ENCODE assay signal across 8 cellular contexts in the genomic region with DNA sequence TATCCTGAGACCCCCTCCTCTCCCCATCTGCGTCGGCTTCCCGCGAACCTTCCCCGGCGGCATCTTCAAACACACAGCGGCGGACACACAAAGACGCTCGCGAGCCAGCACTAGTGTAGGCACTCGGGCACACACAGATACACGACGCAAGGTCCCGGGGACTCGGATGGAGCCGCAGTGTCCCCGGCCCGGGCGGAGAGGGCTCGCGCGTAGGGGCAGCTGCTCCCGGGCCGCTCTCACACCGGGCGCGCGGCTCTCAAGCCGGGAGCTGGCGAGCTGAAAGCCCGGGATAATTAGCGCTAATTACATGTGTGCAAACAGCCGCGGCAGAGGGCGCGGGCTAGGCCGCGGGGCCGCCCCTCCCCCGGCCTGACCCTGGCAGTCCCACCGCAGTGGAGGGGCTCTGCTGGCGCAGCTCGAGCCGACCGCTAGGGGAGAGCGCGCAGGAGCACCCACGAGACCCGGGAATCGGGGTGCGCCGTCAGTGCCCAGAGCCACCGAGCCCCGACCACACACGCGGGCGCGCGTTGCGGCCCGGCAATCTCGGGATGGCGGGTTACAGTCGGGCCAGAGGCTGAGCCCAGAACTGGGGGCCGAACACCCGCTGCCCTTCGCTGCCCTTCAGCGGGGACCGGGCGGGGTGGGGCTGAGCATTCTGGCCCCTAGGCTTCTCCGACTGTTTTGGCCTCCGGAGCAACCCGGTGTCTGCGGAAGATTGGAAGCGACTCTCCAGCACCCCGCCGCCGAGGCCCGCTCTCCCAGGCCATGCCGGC.
DNase-seq lines count a peak whose midpoint lies in the region; ATAC-seq and TF ChIP-seq lines count a peak whose summit lies in the region.

No MANE protein-coding gene starts in this region.

- intact Hi-C loops in body of pancreas (cut with DNase I) = loop anchor here (5.0 to 10.0 kb wide), 2 partner anchors 175 to 277 kb away; no protein-coding TSS in a partner anchor
- intact Hi-C loops in stomach (cut with DNase I; ENCODE audit: low total_unique reads) = loop anchor here (5.0 to 10.0 kb wide), 3 partner anchors 175 to 525 kb away; no protein-coding TSS in a partner anchor

- no peak overlapping the region for H3K27ac ChIP-seq in body of pancreas
- no peak overlapping the region for H3K27ac ChIP-seq in stomach

- peak; percentile 43 for ATAC-seq in body of pancreas
- no peak for ATAC-seq in GM18511 (IDR thresholded peaks at IDR 0.05; ENCODE audit: unreplicated experiment)

- TF ChIP-seq CTCF in body of pancreas (IDR thresholded peaks at IDR 0.05) = peak in 5 of 7 experiments; percentile 9 to 35 (median 30)
- TF ChIP-seq CTCF in stomach (IDR thresholded peaks at IDR 0.05) = peak in 1 of 7 experiments; percentile 26

- peak; percentile 85 for DNase-seq in ELF-1 (ENCODE audit: low read depth, low spot score)
- peak; percentile 71 for DNase-seq in NCI-H1417 treated with DMSO at 0.1 percent for 48 hours (lab: John Stamatoyannopoulos, UW)
- peak in 2 of 4 donors; percentile 15 to 36 for DNase-seq in body of pancreas
- peak; percentile 31 for DNase-seq in iris pigment epithelial cell (ENCODE audit: low read depth)
- no peak for DNase-seq in stomach
- no peak for DNase-seq in stimulated activated CD4-positive, alpha-beta T cell treated with anti-CD3 and anti-CD28 coated beads, Interleukin-12 subunit alpha, Interleukin-12 subunit beta, amount 100 ng/mL, for 4 hours
- no peak for DNase-seq in GDM1 (lab: John Stamatoyannopoulos, UW)

- peaks cover 22% of the 10 kb centered on the region for H3K4me1 ChIP-seq in body of pancreas
- peaks cover 23 to 33% (median 28%) of the 10 kb centered on the region in 4 donors for H3K4me1 ChIP-seq in stomach

- TF ChIP-seq POLR2A in body of pancreas (IDR thresholded peaks at IDR 0.05) = no peak
- no peak for TF ChIP-seq POLR2A in stomach (IDR thresholded peaks at IDR 0.05)

- 1% methylated on average over 63 of the region's 81 CpGs; no CpG with 5 or more reads in 1 of the 2 donors for WGBS in body of pancreas, 2 donors
- WGBS in stomach, 5 donors = 1 to 5% (median 1%) methylated on average over 4 to 81 of the region's 81 CpGs

- H3K9me3 ChIP-seq in body of pancreas (no peaks in the 10 kb centered on the region), stomach (no peaks in the 10 kb centered on the region)

- H3K36me3 ChIP-seq in body of pancreas (replicated peaks in 1 of 2; ENCODE audit: insufficient read depth in 1 of 2, low read depth in 2 of 2) (no peaks in the 10 kb centered on the region), stomach (no peaks in the 10 kb centered on the region)

- H3K4me3 ChIP-seq in body of pancreas (peak overlapping the region in 1 of 2 donors; percentile 8), stomach (peak overlapping the region; percentile 33 to 49 (median 36))

- no peak for TF ChIP-seq EP300 in stomach (IDR thresholded peaks at IDR 0.05)

- H3K27me3 ChIP-seq in body of pancreas (peaks cover 0 to 30% of the 10 kb centered on the region in 2 donors), stomach (peaks cover 25 to 94% (median 66%) of the 10 kb centered on the region in 3 donors)

Comparison
In these comparisons a context has a peak if more than half of its experiments do, and no peak if none do; other contexts are left out.
1. DNase-seq: peak in ELF-1 (single experiment), NCI-H1417 treated with DMSO at 0.1 percent for 48 hours (single experiment) and iris pigment epithelial cell (single experiment); none in stomach (single experiment), stimulated activated CD4-positive, alpha-beta T cell treated with anti-CD3 and anti-CD28 coated beads, Interleukin-12 subunit alpha, Interleukin-12 subunit beta, amount 100 ng/mL, for 4 hours (single experiment) and GDM1 (single experiment).